Comparison of ENCODE assay signal across 13 cellular contexts in genomic region chr16:66188786-66189725, GRCh38.
DNase-seq lines count a peak whose midpoint lies in the region; ATAC-seq and TF ChIP-seq lines count a peak whose summit lies in the region.
"Had no signal": no experiment of that assay in that cellular context is flagged by ENCODE, and none has a peak within 500 bp of the region (broad histone marks: within the 10 kb centered on the region; RNA-seq: fewer than 3 reads in every experiment).

No MANE protein-coding gene starts in this region.

- WGBS in suprapubic skin = 73% methylated on average over 10 of the region's 10 CpGs

- peaks cover 6% of the 10 kb centered on the region for H3K4me1 ChIP-seq in suprapubic skin

- no peaks in the 10 kb centered on the region for H3K36me3 ChIP-seq in suprapubic skin
- H3K36me3 ChIP-seq: WERI-Rb-1 had no signal

- no peaks in the 10 kb centered on the region for H3K9me3 ChIP-seq in suprapubic skin

- no peak for ATAC-seq in HG03571 (IDR thresholded peaks at IDR 0.05; ENCODE audit: unreplicated experiment)
- ATAC-seq in GM19452 (IDR thresholded peaks at IDR 0.05; ENCODE audit: unreplicated experiment) = no peak
- no peak for ATAC-seq in GM18867 (IDR thresholded peaks at IDR 0.05; ENCODE audit: unreplicated experiment)
- no peak for ATAC-seq in GM18519 (IDR thresholded peaks at IDR 0.05; ENCODE audit: low FRiP score, unreplicated experiment)
- ATAC-seq: activated T-cell treated with anti-CD3 and anti-CD28 coated beads, Interleukin-2, amount 50 U/mL, for 72 hours had no signal

- TF ChIP-seq POLR2A in suprapubic skin (IDR thresholded peaks at IDR 0.05) = no peak

- no peak overlapping the region for H3K4me3 ChIP-seq in suprapubic skin

- TF ChIP-seq EP300 in suprapubic skin (IDR thresholded peaks at IDR 0.05) = no peak

- no peak for TF ChIP-seq CTCF in suprapubic skin (IDR thresholded peaks at IDR 0.05)

- H3K27me3 ChIP-seq in suprapubic skin = no peaks in the 10 kb centered on the region

- H3K27ac ChIP-seq in suprapubic skin = peak overlapping the region; percentile 66
- H3K27ac ChIP-seq: WERI-Rb-1 had no signal

- DNase-seq in HCEC 1CT (peak; percentile 20), cerebellum (ENCODE audit: low spot score) (peak; percentile 11), left kidney (ENCODE audit: low read depth, low spot score) (peak; percentile 56), suprapubic skin (ENCODE audit: low spot score in 2 of 2) (no peak)
- DNase-seq: activated T-cell treated with anti-CD3 and anti-CD28 coated beads, Interleukin-2, amount 50 U/mL, for 72 hours; effector CD4-positive, alpha-beta T cell; SHP77 treated with DMSO at 0.1 percent for 48 hours; stimulated activated CD4-positive, alpha-beta T cell treated with anti-CD3 and anti-CD28 coated beads, Interleukin-4, amount 100 ng/mL, for 1 hour; WERI-Rb-1 had no signal

Comparison
In these comparisons a context has a peak if more than half of its experiments do, and no peak if none do; other contexts are left out.
1. DNase-seq: peak in HCEC 1CT (single experiment), cerebellum (single experiment) and left kidney (single experiment); none in suprapubic skin (0 of 2).